Comparison of ENCODE assay signal across 17 cellular contexts in the genomic region with DNA sequence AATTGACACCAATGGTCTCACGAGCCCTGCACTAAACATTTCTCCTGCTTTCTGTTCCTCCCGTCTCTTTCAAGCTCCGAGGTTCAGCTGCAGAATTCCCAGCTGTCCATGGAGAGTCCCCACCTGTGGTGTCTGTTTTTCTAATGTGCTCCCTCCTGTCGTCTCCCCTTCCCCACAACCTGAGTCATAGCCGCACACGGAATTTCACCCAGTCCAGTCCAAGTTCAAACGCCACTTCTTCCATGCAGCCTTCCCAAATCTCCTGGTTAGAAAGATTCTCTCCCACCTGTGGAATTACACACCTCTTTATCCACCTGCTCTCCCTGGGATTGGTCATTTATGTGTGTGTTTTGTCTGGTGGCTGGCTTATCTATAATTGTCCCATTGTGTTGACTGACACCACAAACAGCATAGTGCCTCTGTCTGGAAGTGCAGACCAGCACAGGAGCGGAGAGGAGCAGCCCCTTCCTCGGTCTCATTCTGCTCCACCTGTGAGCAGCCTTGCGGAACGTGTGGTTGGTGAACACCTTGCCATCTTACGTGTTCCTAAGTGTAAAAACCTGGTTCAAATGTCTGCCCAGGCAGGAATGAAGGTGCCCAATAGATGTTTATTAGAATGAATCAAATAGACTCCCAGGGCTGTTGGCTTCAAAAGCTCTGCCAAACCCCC.
"Had no signal": no experiment of that assay in that cellular context is flagged by ENCODE, and none has a peak within 500 bp of the region (broad histone marks: within the 10 kb centered on the region; RNA-seq: fewer than 3 reads in every experiment).

No MANE protein-coding gene starts in this region.

- H3K9ac ChIP-seq: neural progenitor cell, parathyroid adenoma had no signal

- H3K4me3 Mint-ChIP-seq: activated B cell treated with CpG ODN at 0.5 μM for 24 hours; activated CD4-positive, alpha-beta T cell treated with anti-CD3 and anti-CD28 coated beads, Interleukin-2, amount 10 ng/mL, durations not matched to agents 7 days and 5 days; T-helper 1 cell treated with Interleukin-12 subunit alpha and Interleukin-12 subunit beta and Interleukin-4 antibody, amounts not matched to agents 30 μg/mL and 1 μg/mL, for 36 hours had no signal

- H2AFZ ChIP-seq: neural progenitor cell, parathyroid adenoma had no signal

- H3K27me3 ChIP-seq: adrenal gland, brain microvascular endothelial cell, uterus had no signal

- H3K9me3 ChIP-seq: adrenal gland, left ventricle myocardium inferior, uterus had no signal

- H3K4me2 ChIP-seq: neural progenitor cell had no signal

- H3K27ac ChIP-seq: adrenal gland, brain microvascular endothelial cell, left ventricle myocardium inferior, neural progenitor cell, parathyroid adenoma, skin epidermis, uterus had no signal

- H3K9me3 Mint-ChIP-seq: activated B cell treated with CpG ODN at 0.5 μM for 24 hours; activated CD4-positive, alpha-beta T cell treated with anti-CD3 and anti-CD28 coated beads, Interleukin-2, amount 10 ng/mL, durations not matched to agents 7 days and 5 days; activated T-helper 2 cell treated with anti-CD3 and anti-CD28 coated beads, Interferon-gamma antibody, Interleukin-2, Interleukin-4, amounts not matched to agents 10 μg/mL and 5 μg/mL and 100 μg/mL, durations not matched to agents 14 hours and 24 hours and 36 hours; neural progenitor cell; T-helper 1 cell treated with Interleukin-12 subunit alpha and Interleukin-12 subunit beta and Interleukin-4 antibody, amounts not matched to agents 30 μg/mL and 1 μg/mL, for 36 hours had no signal

- H3K4me3 ChIP-seq: adrenal gland, left ventricle myocardium inferior, neural progenitor cell, skin epidermis, uterus had no signal

- H3K27ac Mint-ChIP-seq: activated B cell treated with CpG ODN at 0.5 μM for 24 hours; activated CD4-positive, alpha-beta T cell treated with anti-CD3 and anti-CD28 coated beads, Interleukin-2, amount 10 ng/mL, durations not matched to agents 7 days and 5 days; activated T-helper 2 cell treated with anti-CD3 and anti-CD28 coated beads, Interferon-gamma antibody, Interleukin-2, Interleukin-4, amounts not matched to agents 10 μg/mL and 5 μg/mL and 100 μg/mL, durations not matched to agents 14 hours and 24 hours and 36 hours; T-helper 1 cell treated with Interleukin-12 subunit alpha and Interleukin-12 subunit beta and Interleukin-4 antibody, amounts not matched to agents 30 μg/mL and 1 μg/mL, for 36 hours had no signal

- H3K36me3 ChIP-seq: adrenal gland, brain microvascular endothelial cell, left ventricle myocardium inferior, neural progenitor cell, uterus had no signal

- DNase-seq: activated B cell treated with CpG ODN at 0.5 μM for 24 hours; activated CD4-positive, alpha-beta T cell treated with anti-CD3 and anti-CD28 coated beads, Interleukin-2, amount 10 ng/mL, durations not matched to agents 7 days and 5 days; activated naive CD4-positive, alpha-beta T cell treated with anti-CD3 and anti-CD28 coated beads, Interleukin-2, amount 50 U/mL, for 16 hours; activated T-cell treated with anti-CD3 and anti-CD28 coated beads for 4 hours; adrenal gland; brain microvascular endothelial cell; cerebellar nuclear complex; dermis blood vessel endothelial cell; left ventricle myocardium inferior; mesenchymal stem cell; stimulated activated CD4-positive, alpha-beta T cell treated with anti-CD3 and anti-CD28 coated beads, Interleukin-4, amount 100 ng/mL, for 4 hours; uterus had no signal
